Comparison of ENCODE assay signal across 20 cellular contexts in genomic region chr4:119032921-119033685, GRCh38.
A peak's percentile ranks its signal among the peaks of the same experiment; 100 is the strongest.
DNase-seq lines count a peak whose midpoint lies in the region; ATAC-seq and TF ChIP-seq lines count a peak whose summit lies in the region.
"Had no signal": no experiment of that assay in that cellular context is flagged by ENCODE, and none has a peak within 500 bp of the region (broad histone marks: within the 10 kb centered on the region; RNA-seq: fewer than 3 reads in every experiment).

No MANE protein-coding gene starts in this region.

- TF ChIP-seq CTCF in breast epithelium (IDR thresholded peaks at IDR 0.05) (no peak), MCF 10A (IDR thresholded peaks at IDR 0.05; ENCODE audit: unreplicated experiment) (no peak), coronary artery (IDR thresholded peaks at IDR 0.05) (no peak), thoracic aorta (IDR thresholded peaks at IDR 0.05) (no peak), Caco-2 (IDR thresholded peaks at IDR 0.05; ENCODE audit: insufficient read depth in 1 of 2, low read depth in 1 of 2, low read length in 1 of 2, severe bottlenecking in 1 of 2, unreplicated experiment in 1 of 2) (no peak)

- H3K27me3 Mint-ChIP-seq in MCF 10A (ENCODE audit: insufficient read depth, unreplicated experiment) (no peaks in the 10 kb centered on the region), Caco-2 (ENCODE audit: insufficient read depth, unreplicated experiment) (no peaks in the 10 kb centered on the region)

- no peak overlapping the region for H3K4me3 Mint-ChIP-seq in MCF 10A (ENCODE audit: unreplicated experiment)
- H3K4me3 Mint-ChIP-seq in Caco-2 (ENCODE audit: unreplicated experiment) = no peak overlapping the region
- H3K4me3 Mint-ChIP-seq: activated CD8-positive, alpha-beta T cell treated with anti-CD3 and anti-CD28 coated beads, Interleukin-2, amount 10 ng/mL, durations not matched to agents 7 days and 5 days; activated T-helper 17 cell treated with anti-CD3 and anti-CD28 coated beads, Interleukin-2, amount 50 U/mL, for 72 hours; memory B cell had no signal

- H3K9me3 Mint-ChIP-seq in MCF 10A (ENCODE audit: unreplicated experiment) (no peaks in the 10 kb centered on the region), Caco-2 (ENCODE audit: unreplicated experiment) (no peaks in the 10 kb centered on the region)
- H3K9me3 Mint-ChIP-seq: activated T-helper 17 cell treated with anti-CD3 and anti-CD28 coated beads, Interleukin-2, amount 50 U/mL, for 72 hours; memory B cell had no signal

- DNase-seq in breast epithelium (ENCODE audit: low spot score in 2 of 2) = no peak
- DNase-seq in MCF 10A (ENCODE audit: unreplicated experiment) = no peak
- DNase-seq in coronary artery (ENCODE audit: low spot score) = no peak
- no peak for DNase-seq in thoracic aorta (ENCODE audit: low spot score)
- no peak for DNase-seq in epidermal melanocyte (ENCODE audit: insufficient read length, low spot score)
- DNase-seq in Caco-2 = no peak
- no peak for DNase-seq in ecto neural progenitor cell (ENCODE audit: low spot score)
- DNase-seq: activated CD8-positive, alpha-beta T cell treated with anti-CD3 and anti-CD28 coated beads, Interleukin-2, amount 10 ng/mL, durations not matched to agents 7 days and 5 days; adrenal gland; DMS53; MG63; NCI-H2081; NCI-H69; stimulated activated CD4-positive, alpha-beta T cell treated with anti-CD3 and anti-CD28 coated beads, Interleukin-4, amount 100 ng/mL, for 4 hours; thyroid gland had no signal

- intact Hi-C loops in breast epithelium (cut with DNase I; ENCODE audit: low total_unique reads) (no loop called here), MCF 10A (cut with micrococcal nuclease) (no loop called here), Caco-2 (cut with micrococcal nuclease; ENCODE audit: unreplicated experiment) (no loop called here)

- BruUV-seq in MCF 10A (replicated peaks; lab: Mats Ljungman, UMichigan) (no TSS peak), Caco-2 (replicated peaks; lab: Mats Ljungman, UMichigan) (no TSS peak)

- no peaks in the 10 kb centered on the region for H3K36me3 Mint-ChIP-seq in MCF 10A (ENCODE audit: insufficient read depth, unreplicated experiment)
- H3K36me3 Mint-ChIP-seq in Caco-2 (ENCODE audit: insufficient read depth, unreplicated experiment) = no peaks in the 10 kb centered on the region
- H3K36me3 Mint-ChIP-seq: memory B cell had no signal

- H3K27ac ChIP-seq in breast epithelium (peak overlapping the region; percentile 15 to 54), coronary artery (peak overlapping the region; percentile 21 to 72), thoracic aorta (peak overlapping the region; percentile 60 to 83)
- H3K27ac ChIP-seq: 22Rv1; adrenal gland; BLaER1 treated with 17β-estradiol and CSF1 and Interleukin-3, amounts not matched to agents 10 nM and 100 nM; thyroid gland had no signal

- H3K4me1 Mint-ChIP-seq in MCF 10A (ENCODE audit: insufficient read depth, unreplicated experiment) (no peaks in the 10 kb centered on the region), Caco-2 (ENCODE audit: low read depth, unreplicated experiment) (peaks cover 8% of the 10 kb centered on the region)
- H3K4me1 Mint-ChIP-seq: activated T-helper 17 cell treated with anti-CD3 and anti-CD28 coated beads, Interleukin-2, amount 50 U/mL, for 72 hours had no signal

- H3K27me3 ChIP-seq in breast epithelium (no peaks in the 10 kb centered on the region), thoracic aorta (replicated peaks; ENCODE audit: insufficient read depth) (no peaks in the 10 kb centered on the region), Caco-2 (replicated peaks; ENCODE audit: control insufficient read depth, insufficient read depth, low read length) (no peaks in the 10 kb centered on the region)
- H3K27me3 ChIP-seq: adrenal gland; BLaER1 treated with 17β-estradiol and CSF1 and Interleukin-3, amounts not matched to agents 10 nM and 100 nM; MG63; thyroid gland had no signal

- H3K36me3 ChIP-seq in breast epithelium = no peaks in the 10 kb centered on the region
- H3K36me3 ChIP-seq in thoracic aorta = peaks cover 27% of the 10 kb centered on the region
- no peaks in the 10 kb centered on the region for H3K36me3 ChIP-seq in Caco-2 (ENCODE audit: control insufficient read depth, insufficient read depth, low read length)
- H3K36me3 ChIP-seq: adrenal gland; BLaER1 treated with 17β-estradiol and CSF1 and Interleukin-3, amounts not matched to agents 10 nM and 100 nM; MG63; thyroid gland had no signal

- no peaks in the 10 kb centered on the region for H3K9me3 ChIP-seq in breast epithelium
- H3K9me3 ChIP-seq in thoracic aorta = no peaks in the 10 kb centered on the region
- H3K9me3 ChIP-seq in Caco-2 = no peaks in the 10 kb centered on the region
- H3K9me3 ChIP-seq: adrenal gland, MG63, thyroid gland had no signal

- peak; percentile 46 for ATAC-seq in HG03175 (IDR thresholded peaks at IDR 0.05; ENCODE audit: unreplicated experiment)
- ATAC-seq in thoracic aorta (ENCODE audit: insufficient number of reproducible peaks, low FRiP score, low read depth) = no peak
- ATAC-seq: activated CD8-positive, alpha-beta T cell treated with anti-CD3 and anti-CD28 coated beads, Interleukin-2, amount 10 ng/mL, durations not matched to agents 7 days and 5 days; activated T-helper 17 cell treated with anti-CD3 and anti-CD28 coated beads, Interleukin-2, amount 50 U/mL, for 72 hours had no signal

- TF ChIP-seq POLR2A in breast epithelium (IDR thresholded peaks at IDR 0.05) = no peak

- POLR2A ChIA-PET in MCF 10A (lab: Yijun Ruan, JAX) = interaction anchor here (1.4 to 1.8 kb wide), 2 partner anchors 45 to 267 kb away, joined by 6 to 9 read pairs; a partner anchor contains a TSS
- POLR2A ChIA-PET in Caco-2 (lab: Charles Lee) = no interaction called here

- H3K4me1 ChIP-seq in breast epithelium = no peaks in the 10 kb centered on the region
- peaks cover 32 to 74% of the 10 kb centered on the region in 2 donors for H3K4me1 ChIP-seq in thoracic aorta (ENCODE audit: control insufficient read depth in 1 of 2, low read depth in 2 of 2)
- H3K4me1 ChIP-seq in Caco-2 = no peaks in the 10 kb centered on the region; the same call in 1 of the 2 replicates
- H3K4me1 ChIP-seq: thyroid gland had no signal

- CTCF ChIA-PET in MCF 10A (lab: Yijun Ruan, JAX) = interaction anchor here (0.8 kb wide), 1 partner anchor 52 kb away, joined by 3 read pairs; no protein-coding TSS in a partner anchor
- CTCF ChIA-PET in Caco-2 (lab: Charles Lee) = no interaction called here

- H3K4me3 ChIP-seq in breast epithelium (no peak overlapping the region), coronary artery (peak overlapping the region; percentile 21), thoracic aorta (no peak overlapping the region), Caco-2 (ENCODE audit: low read depth, low read length) (no peak overlapping the region)
- H3K4me3 ChIP-seq: adrenal gland; BLaER1 treated with 17β-estradiol and CSF1 and Interleukin-3, amounts not matched to agents 10 nM and 100 nM; MG63; thyroid gland had no signal

- H3K27ac Mint-ChIP-seq in MCF 10A (ENCODE audit: low read depth, unreplicated experiment) = no peak overlapping the region
- no peak overlapping the region for H3K27ac Mint-ChIP-seq in Caco-2 (ENCODE audit: unreplicated experiment)
- H3K27ac Mint-ChIP-seq: activated CD8-positive, alpha-beta T cell treated with anti-CD3 and anti-CD28 coated beads, Interleukin-2, amount 10 ng/mL, durations not matched to agents 7 days and 5 days; activated T-helper 17 cell treated with anti-CD3 and anti-CD28 coated beads, Interleukin-2, amount 50 U/mL, for 72 hours; memory B cell had no signal
